18 cellular contexts compared by ENCODE assay signal in genomic region chr5:107155667-107156066, GRCh38.
"Had no signal": no experiment of that assay in that cellular context is flagged by ENCODE, and none has a peak within 500 bp of the region (broad histone marks: within the 10 kb centered on the region; RNA-seq: fewer than 3 reads in every experiment).

No MANE protein-coding gene starts in this region.

- H3K4me3 ChIP-seq: coronary artery, esophagus muscularis mucosa, left ventricle myocardium inferior, transverse colon had no signal

- H3K36me3 ChIP-seq: esophagus muscularis mucosa, left ventricle myocardium inferior, transverse colon had no signal

- H3K9me3 ChIP-seq: esophagus muscularis mucosa, left ventricle myocardium inferior, transverse colon had no signal

- DNase-seq: activated CD4-positive, alpha-beta T cell treated with anti-CD3 and anti-CD28 coated beads, Interleukin-2, amount 50 U/mL, for 1 hour; activated CD8-positive, alpha-beta memory T cell treated with anti-CD3 and anti-CD28 coated beads for 24 hours; activated gamma-delta T cell treated with Interleukin-2 at 50 U/mL for 16 hours; activated naive CD8-positive, alpha-beta T cell treated with anti-CD3 and anti-CD28 coated beads for 36 hours; amygdala; hypothalamus; kidney; left ventricle myocardium inferior; natural killer cell; posterior cingulate gyrus; stimulated activated CD4-positive, alpha-beta T cell treated with anti-CD3 and anti-CD28 coated beads, Interleukin-15, amount 100 ng/mL, for 24 hours; stimulated activated CD4-positive, alpha-beta T cell treated with anti-CD3 and anti-CD28 coated beads, Interleukin-4, amount 100 ng/mL, for 24 hours; stimulated activated naive CD4-positive, alpha-beta T cell; T1000; transverse colon had no signal

- ATAC-seq: activated CD4-positive, CD25-positive, alpha-beta regulatory T cell treated with anti-CD3 and anti-CD28 coated beads, Interleukin-2, amount 50 U/mL, for 24 hours; natural killer cell had no signal

- H3K27me3 ChIP-seq: esophagus muscularis mucosa, transverse colon had no signal

- H3K4me1 ChIP-seq: esophagus muscularis mucosa, left ventricle myocardium inferior, transverse colon had no signal

- H3K27ac ChIP-seq: coronary artery, esophagus muscularis mucosa, left ventricle myocardium inferior, transverse colon had no signal
